Comparison of ENCODE assay signal across 20 cellular contexts in the genomic region with DNA sequence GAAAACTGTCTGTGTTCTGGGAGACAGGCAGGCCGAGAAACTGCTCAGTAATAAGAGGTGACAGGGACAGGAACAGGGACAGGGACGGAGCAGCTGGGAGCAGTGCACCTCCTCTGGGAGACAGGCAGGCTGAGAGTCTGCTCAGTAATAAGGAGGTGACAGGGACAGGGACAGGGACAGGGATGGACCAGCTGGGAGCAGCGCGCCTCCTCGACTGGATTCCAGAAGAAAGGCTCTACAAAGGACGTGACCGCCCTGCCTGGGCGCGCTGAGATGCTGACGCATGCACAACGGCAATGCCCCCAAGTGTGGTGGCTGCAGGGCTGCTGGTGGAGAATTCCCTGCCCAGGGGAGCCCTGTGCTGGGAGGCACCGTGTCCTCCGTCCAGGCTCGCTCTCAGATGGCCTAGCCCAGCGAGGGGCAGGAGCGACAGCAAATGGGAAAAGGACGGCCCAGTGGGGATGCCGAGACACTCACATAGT. TPM values are rescaled to one million over a fixed set of nuclear protein-coding genes. Genes with fewer than 3 reads are reported as not detected.
DNase-seq lines count a peak whose midpoint lies in the region; ATAC-seq, FAIRE-seq and TF ChIP-seq lines count a peak whose summit lies in the region.
"Had no signal": no experiment of that assay in that cellular context is flagged by ENCODE, and none has a peak within 500 bp of the region (broad histone marks: within the 10 kb centered on the region; RNA-seq: fewer than 3 reads in every experiment).

No MANE protein-coding gene starts in this region.

- no peaks in the 10 kb centered on the region for H3K9me2 ChIP-seq in PC-9 (ENCODE audit: insufficient read depth)

- no peak overlapping the region for H3K27ac ChIP-seq in kidney (ENCODE audit: low read depth in 2 of 2, low read length in 2 of 2)
- H3K27ac ChIP-seq in spleen: no peak overlapping the region
- H3K27ac ChIP-seq in PC-9: no peak overlapping the region
- H3K27ac ChIP-seq: SK-N-MC, upper lobe of left lung had no signal

- H4K20me1 ChIP-seq in PC-9 (ENCODE audit: insufficient read depth): no peaks in the 10 kb centered on the region

- FAIRE-seq in kidney (lab: Jason Lieb, UNC): no peak
- FAIRE-seq: TTC549 had no signal

- H3K4me3 ChIP-seq in NT2/D1 (ENCODE audit: insufficient read length, low read depth): no peak overlapping the region
- no peak overlapping the region for H3K4me3 ChIP-seq in kidney (ENCODE audit: low read length in 2 of 2)
- no peak overlapping the region for H3K4me3 ChIP-seq in spleen
- H3K4me3 ChIP-seq in PC-9: no peak overlapping the region
- H3K4me3 ChIP-seq: lung, SK-N-MC, upper lobe of left lung had no signal

- POLR2A ChIA-PET in PC-9 (lab: Charles Lee; ENCODE audit: unreplicated experiment): no interaction called here

- BruUV-seq in PC-9 (replicated peaks; lab: Mats Ljungman, UMichigan): no TSS peak

- H3K27me3 ChIP-seq in NT2/D1 (ENCODE audit: insufficient read depth, insufficient read length) (no peaks in the 10 kb centered on the region), spleen (replicated peaks in 1 of 7) (peaks cover 0 to 4% (median 0%) of the 10 kb centered on the region in 7 donors), PC-9 (ENCODE audit: insufficient read depth, low read depth) (peaks cover 97% of the 10 kb centered on the region)
- H3K27me3 ChIP-seq: upper lobe of left lung had no signal

- H3F3A ChIP-seq in PC-9 (ENCODE audit: insufficient read depth, low read depth): no peaks in the 10 kb centered on the region

- H3K9ac ChIP-seq in NT2/D1 (ENCODE audit: insufficient read length, low read depth) (peak overlapping the region; percentile 25), kidney (ENCODE audit: low read length in 2 of 2) (no peak overlapping the region)

- WGBS in spleen, 5 donors: 88 to 93% (median 93%) methylated on average over 18 of the region's 18 CpGs

- H3K79me2 ChIP-seq in PC-9 (ENCODE audit: low read depth): no peaks in the 10 kb centered on the region

- no peak for ATAC-seq in GM21619 (IDR thresholded peaks at IDR 0.05; ENCODE audit: unreplicated experiment)
- ATAC-seq: naive thymus-derived CD8-positive, alpha-beta T cell had no signal

- H3K36me3 ChIP-seq in NT2/D1 (ENCODE audit: insufficient read depth, insufficient read length, low read length) (no peaks in the 10 kb centered on the region), kidney (ENCODE audit: control insufficient read depth in 1 of 2, insufficient read depth in 2 of 2, low read length in 2 of 2) (no peaks in the 10 kb centered on the region), spleen (no peaks in the 10 kb centered on the region), PC-9 (ENCODE audit: low read depth) (no peaks in the 10 kb centered on the region)
- H3K36me3 ChIP-seq: upper lobe of left lung had no signal

- TF ChIP-seq CTCF in kidney (IDR thresholded peaks at IDR 0.05; ENCODE audit: borderline replicate concordance, extremely low read depth, insufficient read depth): no peak
- TF ChIP-seq CTCF in spleen (IDR thresholded peaks at IDR 0.05 in 8 of 11, conservative IDR thresholded peaks at IDR 0.05 in 3 of 11): no peak
- TF ChIP-seq CTCF in PC-9 (conservative IDR thresholded peaks at IDR 0.05): no peak

- H3K9me3 ChIP-seq in NT2/D1 (ENCODE audit: insufficient read depth, low read length): no peaks in the 10 kb centered on the region
- no peaks in the 10 kb centered on the region for H3K9me3 ChIP-seq in kidney (ENCODE audit: control insufficient read depth in 1 of 2, low read length in 2 of 2)
- no peaks in the 10 kb centered on the region for H3K9me3 ChIP-seq in spleen
- H3K9me3 ChIP-seq in PC-9 (ENCODE audit: insufficient read depth, low read depth): no peaks in the 10 kb centered on the region
- H3K9me3 ChIP-seq: upper lobe of left lung had no signal

- no peak overlapping the region for H2AFZ ChIP-seq in PC-9

- H3K4me1 ChIP-seq in NT2/D1 (ENCODE audit: insufficient read depth, insufficient read length): peaks cover 8% of the 10 kb centered on the region
- no peaks in the 10 kb centered on the region for H3K4me1 ChIP-seq in kidney (ENCODE audit: control insufficient read depth in 1 of 2, insufficient read depth in 1 of 2, low read depth in 1 of 2, low read length in 2 of 2)
- no peaks in the 10 kb centered on the region for H3K4me1 ChIP-seq in spleen
- H3K4me1 ChIP-seq in PC-9 (replicated peaks; ENCODE audit: insufficient read depth): no peaks in the 10 kb centered on the region

- DNase-seq in NCI-H187 treated with DMSO at 0.1 percent for 48 hours (lab: John Stamatoyannopoulos, UW): peak; percentile 80
- no peak for DNase-seq in NCI-H187 (lab: John Stamatoyannopoulos, UW)
- no peak for DNase-seq in NT2/D1 (ENCODE audit: low read depth, low spot score)
- peak; percentile 22 for DNase-seq in kidney
- peak; percentile 64 for DNase-seq in spleen
- no peak for DNase-seq in PC-9
- DNase-seq in LoVo (ENCODE audit: low spot score): no peak
- DNase-seq: activated CD4-positive, alpha-beta T cell treated with anti-CD3 and anti-CD28 coated beads, Interleukin-2, amount 50 U/mL, for 48 hours; activated CD8-positive, alpha-beta memory T cell treated with anti-CD3 and anti-CD28 coated beads, Interleukin-2, amount 50 U/mL, for 4 hours; activated naive CD4-positive, alpha-beta T cell treated with anti-CD3 and anti-CD28 coated beads, Interleukin-2, amount 50 U/mL, for 16 hours; foreskin melanocyte; GDM1; stimulated activated naive CD4-positive, alpha-beta T cell; upper lobe of left lung had no signal

- CTCF ChIA-PET in PC-9 (lab: Charles Lee): no interaction called here

- TF ChIP-seq POLR2A in spleen (IDR thresholded peaks at IDR 0.05): no peak

- no peak overlapping the region for H3K4me2 ChIP-seq in PC-9

- intact Hi-C loops in kidney (cut with DNase I): no loop called here
- intact Hi-C loops in spleen (cut with DNase I; ENCODE audit: low total_unique reads): no loop called here
- intact Hi-C loops in PC-9 (cut with micrococcal nuclease; ENCODE audit: unreplicated experiment): no loop called here

RNA-seq across cellular contexts. Expression of gene PXDN, which starts 44.2 kb away (rescaled TPM):
- 42.3 TPM for total RNA-seq in kidney
- polyA plus RNA-seq in kidney (ENCODE audit: insufficient read depth, low read depth, low replicate concordance): 4.7 TPM
- 10 to 100 TPM; 25.1 to 49.3 (median 38.7) TPM for total RNA-seq in spleen
- 1 to 10 TPM; 1.9 to 3.6 (median 1.9) TPM for polyA plus RNA-seq in spleen
- total RNA-seq in PC-9 (2021): 91.1 and 92.2 TPM in 2 replicates
- total RNA-seq: OCI-LY7 had no signal

Comparison
In these comparisons a context has a peak if more than half of its experiments do, and no peak if none do; other contexts are left out.
1. DNase-seq: peak in NCI-H187 treated with DMSO at 0.1 percent for 48 hours (single experiment), kidney (single experiment) and spleen (single experiment); none in NCI-H187 (0 of 2), NT2/D1 (single experiment), PC-9 (0 of 2) and LoVo (single experiment).